Comparison of ENCODE assay signal across 21 cellular contexts in the genomic region with DNA sequence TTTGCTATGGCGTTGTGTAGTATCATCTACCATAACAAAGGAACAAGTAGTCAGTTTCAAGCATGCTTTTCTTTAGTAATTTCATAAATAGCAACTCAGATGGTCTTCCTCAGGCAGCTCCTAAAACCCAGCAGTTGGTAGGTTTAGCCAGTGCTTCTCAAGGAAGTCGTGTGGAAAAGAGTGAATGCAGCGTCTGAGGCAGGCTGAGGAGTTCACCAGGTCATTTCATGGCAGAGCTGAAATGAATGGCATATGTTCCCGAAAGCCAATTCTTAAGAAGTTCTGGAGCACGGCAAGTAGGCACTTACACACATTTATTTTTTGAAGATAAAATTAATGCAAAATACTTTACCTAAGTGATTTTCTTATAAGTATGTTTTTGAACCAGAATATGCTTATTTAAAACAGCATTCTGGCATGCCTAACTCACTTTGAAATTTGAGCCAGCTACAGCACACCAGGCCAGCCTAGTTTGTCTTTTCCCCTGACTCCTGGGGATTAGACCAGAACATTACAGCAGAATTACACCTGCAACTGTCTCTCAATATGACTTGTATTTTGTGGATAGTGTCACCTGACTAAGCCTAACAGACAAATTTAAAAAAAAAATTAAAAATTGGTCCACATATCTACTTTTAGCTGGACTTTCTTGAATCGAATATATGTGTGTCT.
A peak's percentile ranks its signal among the peaks of the same experiment; 100 is the strongest.
DNase-seq lines count a peak whose midpoint lies in the region; ATAC-seq and TF ChIP-seq lines count a peak whose summit lies in the region.
"Had no signal": no experiment of that assay in that cellular context is flagged by ENCODE, and none has a peak within 500 bp of the region (broad histone marks: within the 10 kb centered on the region; RNA-seq: fewer than 3 reads in every experiment).

No MANE protein-coding gene starts in this region.

- TF ChIP-seq POLR2A in gastrocnemius medialis (IDR thresholded peaks at IDR 0.05), result no peak

- DNase-seq in DMS 273 (lab: John Stamatoyannopoulos, UW; ENCODE audit: unreplicated experiment) (peak; percentile 64), DMS 273 treated with DMSO at 0.1 percent for 48 hours (lab: John Stamatoyannopoulos, UW) (no peak), adipocyte (ENCODE audit: low read depth) (peak; percentile 53), left kidney (ENCODE audit: low read depth, low spot score) (peak; percentile 48), gastrocnemius medialis (no peak)
- no peak for DNase-seq in stimulated activated effector memory CD8-positive, alpha-beta T cell treated with anti-CD3 and anti-CD28 coated beads, Interleukin-12 subunit alpha, Interleukin-12 subunit beta, amount 100 ng/mL, for 72 hours (ENCODE audit: low spot score in 2 of 2)
- DNase-seq: activated CD4-positive, alpha-beta T cell treated with anti-CD3 and anti-CD28 coated beads for 48 hours; activated gamma-delta T cell; Caco-2; effector memory CD8-positive, alpha-beta T cell; GOT3; MG63; NCI-H446 treated with DMSO at 0.1 percent for 48 hours; stimulated activated CD4-positive, alpha-beta T cell treated with anti-CD3 and anti-CD28 coated beads, Interleukin-4, amount 100 ng/mL, for 1 hour had no signal

- H3K4me3 Mint-ChIP-seq in stimulated activated effector memory CD8-positive, alpha-beta T cell treated with anti-CD3 and anti-CD28 coated beads, Interleukin-12 subunit alpha, Interleukin-12 subunit beta, amount 100 ng/mL, for 72 hours, result no peak overlapping the region
- H3K4me3 Mint-ChIP-seq: B cell; central memory CD8-positive, alpha-beta T cell; effector memory CD8-positive, alpha-beta T cell had no signal

- in situ Hi-C loops in gastrocnemius medialis (cut with MboI; ENCODE audit: low sequenced_read_pairs in 4 of 4), result no loop called here

- ATAC-seq in gastrocnemius medialis, result peak; percentile 72 to 85
- no peak for ATAC-seq in HG03135 (IDR thresholded peaks at IDR 0.05; ENCODE audit: unreplicated experiment)
- no peak for ATAC-seq in stimulated activated effector memory CD8-positive, alpha-beta T cell treated with anti-CD3 and anti-CD28 coated beads, Interleukin-12 subunit alpha, Interleukin-12 subunit beta, amount 100 ng/mL, for 72 hours
- no peak for ATAC-seq in HG02938 (IDR thresholded peaks at IDR 0.05; ENCODE audit: unreplicated experiment)
- ATAC-seq: effector memory CD8-positive, alpha-beta T cell; HepG2 had no signal

- H3K4me1 ChIP-seq in adipocyte (ENCODE audit: control insufficient read depth, insufficient read depth, low read length) (no peaks in the 10 kb centered on the region), gastrocnemius medialis (peaks cover 28 to 63% of the 10 kb centered on the region in 2 donors)
- H3K4me1 ChIP-seq: Caco-2 had no signal

- H3K36me3 ChIP-seq in adipocyte (ENCODE audit: control insufficient read depth, insufficient read depth, low read length, severe bottlenecking), result no peaks in the 10 kb centered on the region
- H3K36me3 ChIP-seq in gastrocnemius medialis, result no peaks in the 10 kb centered on the region
- H3K36me3 ChIP-seq: MG63 had no signal

- H3K27me3 ChIP-seq in adipocyte (replicated peaks; ENCODE audit: control insufficient read depth, insufficient read depth, low read length) (no peaks in the 10 kb centered on the region), gastrocnemius medialis (no peaks in the 10 kb centered on the region)
- H3K27me3 ChIP-seq: MG63 had no signal

- no peak overlapping the region for H3K27ac Mint-ChIP-seq in stimulated activated effector memory CD8-positive, alpha-beta T cell treated with anti-CD3 and anti-CD28 coated beads, Interleukin-12 subunit alpha, Interleukin-12 subunit beta, amount 100 ng/mL, for 72 hours
- H3K27ac Mint-ChIP-seq: B cell; effector memory CD8-positive, alpha-beta T cell had no signal

- H3K9me3 Mint-ChIP-seq in stimulated activated effector memory CD8-positive, alpha-beta T cell treated with anti-CD3 and anti-CD28 coated beads, Interleukin-12 subunit alpha, Interleukin-12 subunit beta, amount 100 ng/mL, for 72 hours, result no peaks in the 10 kb centered on the region
- H3K9me3 Mint-ChIP-seq: central memory CD8-positive, alpha-beta T cell; effector memory CD8-positive, alpha-beta T cell had no signal

- H3K9me3 ChIP-seq in adipocyte (ENCODE audit: control insufficient read depth, low read length) (no peaks in the 10 kb centered on the region), gastrocnemius medialis (no peaks in the 10 kb centered on the region)
- H3K9me3 ChIP-seq: Caco-2, MG63 had no signal

- H3K4me1 Mint-ChIP-seq in stimulated activated effector memory CD8-positive, alpha-beta T cell treated with anti-CD3 and anti-CD28 coated beads, Interleukin-12 subunit alpha, Interleukin-12 subunit beta, amount 100 ng/mL, for 72 hours, result no peaks in the 10 kb centered on the region
- H3K4me1 Mint-ChIP-seq: B cell; central memory CD8-positive, alpha-beta T cell had no signal

- H3K27ac ChIP-seq in gastrocnemius medialis, result peak overlapping the region; percentile 52 to 80 (median 74)
- H3K27ac ChIP-seq: 22Rv1, skin epidermis had no signal

- TF ChIP-seq CTCF in gastrocnemius medialis (IDR thresholded peaks at IDR 0.05 in 4 of 5, conservative IDR thresholded peaks at IDR 0.05 in 1 of 5), result no peak

- intact Hi-C loops in gastrocnemius medialis (cut with DNase I; ENCODE audit: low total_unique reads), result no loop called here

- H3K4me3 ChIP-seq in adipocyte (ENCODE audit: low read length) (no peak overlapping the region), gastrocnemius medialis (peak overlapping the region in 1 of 4 donors; percentile 24)
- H3K4me3 ChIP-seq: MG63, skin epidermis had no signal

- H3K36me3 Mint-ChIP-seq in stimulated activated effector memory CD8-positive, alpha-beta T cell treated with anti-CD3 and anti-CD28 coated beads, Interleukin-12 subunit alpha, Interleukin-12 subunit beta, amount 100 ng/mL, for 72 hours, result no peaks in the 10 kb centered on the region

- H3K9ac ChIP-seq in adipocyte (ENCODE audit: low read length), result no peak overlapping the region

Comparison
In these comparisons a context has a peak if more than half of its experiments do, and no peak if none do; other contexts are left out.
1. DNase-seq: peak in DMS 273 (single experiment), adipocyte (single experiment) and left kidney (single experiment); none in DMS 273 treated with DMSO at 0.1 percent for 48 hours (single experiment), gastrocnemius medialis (0 of 2) and stimulated activated effector memory CD8-positive, alpha-beta T cell treated with anti-CD3 and anti-CD28 coated beads, Interleukin-12 subunit alpha, Interleukin-12 subunit beta, amount 100 ng/mL, for 72 hours (0 of 2).
2. ATAC-seq: peak in gastrocnemius medialis (2 of 2); none in HG03135 (single experiment), stimulated activated effector memory CD8-positive, alpha-beta T cell treated with anti-CD3 and anti-CD28 coated beads, Interleukin-12 subunit alpha, Interleukin-12 subunit beta, amount 100 ng/mL, for 72 hours (single experiment) and HG02938 (single experiment).